1 cellular context compared by ENCODE assay signal in genomic region chr20:10536531-10536930, GRCh38.
TF ChIP-seq lines count a peak whose summit lies in the region.

No MANE protein-coding gene starts in this region.

TF ChIP-seq in H1, 55 proteins besides CTCF, POLR2A, EP300 and RAD21 (continued from another document):
- TF ChIP-seq CHD7 (IDR thresholded peaks at IDR 0.05; ENCODE audit: insufficient replicate concordance, low read length), result no peak
